ENCODE assay signal across 25 cellular contexts in genomic region chr12:132294121-132295034, GRCh38. TPM values are rescaled to one million over a fixed set of nuclear protein-coding genes. Genes with fewer than 3 reads are reported as not detected.
"Had no signal": no experiment of that assay in that cellular context is flagged by ENCODE, and none has a peak within 500 bp of the region (broad histone marks: within the 10 kb centered on the region; RNA-seq: fewer than 3 reads in every experiment).

No MANE protein-coding gene starts in this region.

- H3K4me1 ChIP-seq: esophagus squamous epithelium, left ventricle myocardium inferior, pancreas, stomach had no signal

- H3K36me3 Mint-ChIP-seq: memory B cell, naive B cell had no signal

- ATAC-seq: pancreas; sciatic nerve; stimulated activated effector memory CD8-positive, alpha-beta T cell treated with anti-CD3 and anti-CD28 coated beads, Interleukin-12 subunit alpha, Interleukin-12 subunit beta, amount 100 ng/mL, for 72 hours had no signal

- H3K9me3 ChIP-seq: esophagus squamous epithelium, left ventricle myocardium inferior, neutrophil, pancreas, stomach, thyroid gland had no signal

- H3K4me3 ChIP-seq: coronary artery, esophagus squamous epithelium, left ventricle myocardium inferior, lung, pancreas, smooth muscle cell, stomach, thyroid gland had no signal

- H3K36me3 ChIP-seq: esophagus squamous epithelium, left ventricle myocardium inferior, neutrophil, pancreas, stomach, thyroid gland had no signal

- DNase-seq: dermis blood vessel endothelial cell; effector memory CD4-positive, alpha-beta T cell; esophagus squamous epithelium; foreskin melanocyte; left ventricle myocardium inferior; naive B cell; stimulated activated CD4-positive, alpha-beta T cell treated with anti-CD3 and anti-CD28 coated beads, Interleukin-2, amount 100 ng/mL, for 24 hours; stimulated activated CD4-positive, alpha-beta T cell treated with anti-CD3 and anti-CD28 coated beads, Interleukin-4, amount 100 ng/mL, for 24 hours; stimulated activated naive CD4-positive, alpha-beta T cell treated with Interleukin-2 at 50 U/mL for 16 hours; stomach; trophoblast cell had no signal

- H3K4me3 Mint-ChIP-seq: central memory CD8-positive, alpha-beta T cell; memory B cell; naive B cell; stimulated activated effector memory CD8-positive, alpha-beta T cell treated with anti-CD3 and anti-CD28 coated beads, Interleukin-12 subunit alpha, Interleukin-12 subunit beta, amount 100 ng/mL, for 72 hours had no signal

- H3K27me3 ChIP-seq: neutrophil, thyroid gland had no signal

- H3K27ac Mint-ChIP-seq: memory B cell; stimulated activated effector memory CD8-positive, alpha-beta T cell treated with anti-CD3 and anti-CD28 coated beads, Interleukin-12 subunit alpha, Interleukin-12 subunit beta, amount 100 ng/mL, for 72 hours had no signal

- H3K27ac ChIP-seq: coronary artery, esophagus squamous epithelium, left ventricle myocardium inferior, neutrophil, pancreas, stomach, thyroid gland had no signal

- H3K9me3 Mint-ChIP-seq: central memory CD8-positive, alpha-beta T cell; stimulated activated effector memory CD8-positive, alpha-beta T cell treated with anti-CD3 and anti-CD28 coated beads, Interleukin-12 subunit alpha, Interleukin-12 subunit beta, amount 100 ng/mL, for 72 hours had no signal

RNA-seq across cellular contexts. Expression of gene GALNT9, which starts 35.0 kb away (rescaled TPM):
- total RNA-seq: epithelial cell of proximal tubule, esophagus squamous epithelium, left ventricle myocardium inferior, posterior vena cava, sciatic nerve, smooth muscle cell, subcutaneous adipose tissue had no signal
- polyA plus RNA-seq: keratinocyte had no signal
